2 cellular contexts compared by ENCODE assay signal in the genomic region with DNA sequence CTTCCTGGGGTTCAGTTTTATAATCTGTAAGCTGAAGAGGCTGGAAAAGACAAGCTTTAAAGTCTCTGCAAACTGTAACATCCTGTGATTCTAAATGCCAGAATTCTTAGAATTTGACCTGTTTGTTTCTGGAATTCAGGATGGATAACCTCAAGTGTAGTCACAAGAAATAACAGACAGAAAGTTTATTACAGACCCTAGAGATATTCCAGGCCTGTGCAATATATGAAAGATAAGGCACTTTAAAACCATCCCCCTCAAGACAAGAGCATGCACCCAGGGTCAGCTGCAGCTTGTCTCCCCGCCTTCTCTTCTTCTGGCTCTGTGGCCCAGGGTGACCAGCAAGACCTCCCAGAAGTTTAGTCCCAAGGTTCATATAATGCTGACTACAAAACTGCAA.
TF ChIP-seq lines count a peak whose summit lies in the region.

No MANE protein-coding gene starts in this region.

TF ChIP-seq in liver, 16 proteins besides CTCF, POLR2A, EP300 and RAD21:
- TF ChIP-seq SP1 (IDR thresholded peaks at IDR 0.05) (peak; percentile 22), EGR1 (IDR thresholded peaks at IDR 0.05; ENCODE audit: low read depth in 2 of 2) (no peak), FOXA2 (IDR thresholded peaks at IDR 0.05) (no peak), JUND (IDR thresholded peaks at IDR 0.05) (no peak), FOXA1 (IDR thresholded peaks at IDR 0.05) (no peak), RXRA (IDR thresholded peaks at IDR 0.05) (peak; percentile 61 to 68), NR2F2 (IDR thresholded peaks at IDR 0.05) (peak; percentile 96)
- TF ChIP-seq, protein P1, sequence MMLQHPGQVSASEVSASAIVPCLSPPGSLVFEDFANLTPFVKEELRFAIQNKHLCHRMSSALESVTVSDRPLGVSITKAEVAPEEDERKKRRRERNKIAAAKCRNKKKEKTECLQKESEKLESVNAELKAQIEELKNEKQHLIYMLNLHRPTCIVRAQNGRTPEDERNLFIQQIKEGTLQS (IDR thresholded peaks at IDR 0.05) = no peak

TF ChIP-seq in HepG2, 621 proteins besides CTCF, POLR2A, EP300 and RAD21:
- no peak for TF ChIP-seq SOX13 (IDR thresholded peaks at IDR 0.05)
- no peak for TF ChIP-seq SOX13 (CRISPR knock-in tag; conservative IDR thresholded peaks at IDR 0.05 in 1 of 2, IDR thresholded peaks at IDR 0.05 in 1 of 2)
- TF ChIP-seq ZNF205 (CRISPR knock-in tag; IDR thresholded peaks at IDR 0.05) = no peak
- no peak for TF ChIP-seq JDP2 (CRISPR knock-in tag; IDR thresholded peaks at IDR 0.05; ENCODE audit: borderline replicate concordance)
- TF ChIP-seq ISL2 (CRISPR knock-in tag; IDR thresholded peaks at IDR 0.05) = no peak
- TF ChIP-seq CENPX (CRISPR knock-in tag; IDR thresholded peaks at IDR 0.05) = no peak
- TF ChIP-seq ZNF564 (CRISPR knock-in tag; IDR thresholded peaks at IDR 0.05) = no peak
- TF ChIP-seq ZBTB38 (CRISPR knock-in tag; IDR thresholded peaks at IDR 0.05) = no peak
- TF ChIP-seq SIN3A (IDR thresholded peaks at IDR 0.05; ENCODE audit: borderline replicate concordance, low read depth, low read length) = no peak
- TF ChIP-seq ZNF616 (CRISPR knock-in tag; IDR thresholded peaks at IDR 0.05; ENCODE audit: low read depth) = no peak
